8 cellular contexts compared by ENCODE assay signal in the genomic region with DNA sequence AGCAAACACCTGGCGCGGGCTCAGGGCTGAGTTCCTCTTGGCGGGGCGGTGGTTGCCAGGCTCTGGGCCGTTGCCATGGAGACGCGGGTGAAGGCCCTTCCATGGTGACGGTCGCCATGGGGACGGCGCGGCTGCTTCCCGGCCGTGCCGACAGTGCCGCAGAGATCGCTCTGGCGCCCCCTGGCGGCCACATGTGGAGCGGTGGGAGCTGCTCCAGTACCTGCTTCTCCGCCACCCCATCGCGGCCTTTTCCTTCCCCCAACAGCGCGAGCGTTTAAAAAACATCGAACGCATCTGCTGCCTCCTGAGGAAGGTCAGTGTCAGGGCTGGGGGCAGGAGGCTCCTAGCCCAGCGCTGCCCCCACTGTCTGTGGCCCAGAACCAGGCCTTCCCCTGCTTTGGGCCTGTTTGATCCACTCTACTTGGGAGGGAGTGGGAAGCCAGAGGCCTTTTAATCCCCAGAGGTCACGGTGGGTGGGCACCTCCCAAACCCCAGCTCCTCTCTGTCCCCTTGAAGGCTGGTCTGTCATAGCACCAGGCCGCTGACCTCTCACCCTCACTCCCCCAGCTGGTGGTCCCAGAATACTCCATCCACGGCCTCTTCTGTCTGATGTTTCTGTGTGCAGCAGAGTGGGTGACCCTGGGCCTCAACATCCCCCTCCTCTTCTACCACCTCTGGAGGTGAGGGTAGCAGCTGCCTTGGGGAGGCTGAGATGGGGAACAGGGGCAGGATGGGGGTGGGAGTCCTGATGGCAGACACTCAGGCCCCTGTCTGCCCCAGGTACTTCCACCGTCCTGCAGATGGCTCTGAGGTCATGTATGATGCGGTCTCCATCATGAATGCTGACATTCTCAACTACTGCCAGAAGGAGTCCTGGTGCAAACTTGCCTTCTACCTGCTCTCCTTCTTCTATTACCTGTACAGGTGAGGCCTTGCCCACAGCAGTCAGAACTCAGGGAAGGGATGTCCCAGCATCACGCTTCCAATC. TPM values are rescaled to one million over a fixed set of nuclear protein-coding genes. Genes with fewer than 3 reads are reported as not detected.
DNase-seq lines count a peak whose midpoint lies in the region; ATAC-seq and TF ChIP-seq lines count a peak whose summit lies in the region.

No MANE protein-coding gene starts in this region.

- peak overlapping the region; percentile 17 for H2AFZ ChIP-seq in mammary epithelial cell (ENCODE audit: low read depth, low read length)

- CTCF ChIA-PET in activated B cell treated with CpG ODN at 0.5 μM for 24 hours (lab: Charles Lee), result interaction anchor here (0.6 to 2.9 kb wide), 6 partner anchors 10 to 156 kb away, joined by 3 to 23 read pairs (median 3); a partner anchor contains a TSS
- CTCF ChIA-PET in mammary epithelial cell (lab: Charles Lee; ENCODE audit: low non-redundant PET), result no interaction called here

- in situ Hi-C loops in mammary epithelial cell (cut with MboI; ENCODE audit: low sequenced_read_pairs in 2 of 2), result no loop called here

- peak overlapping the region; percentile 77 for H3K27ac Mint-ChIP-seq in activated B cell treated with CpG ODN at 0.5 μM for 24 hours

- H3K9me3 ChIP-seq in mammary epithelial cell (replicated peaks; ENCODE audit: insufficient read depth, low read length), result no peaks in the 10 kb centered on the region

- H4K20me1 ChIP-seq in mammary epithelial cell (ENCODE audit: insufficient read depth, low read length), result no peaks in the 10 kb centered on the region

- H3K36me3 Mint-ChIP-seq in activated B cell treated with CpG ODN at 0.5 μM for 24 hours (ENCODE audit: low read depth), result peaks cover 13% of the 10 kb centered on the region

- no peaks in the 10 kb centered on the region for H3K36me3 ChIP-seq in mammary epithelial cell (ENCODE audit: insufficient read depth, low read length)

- BruUV-seq in mammary epithelial cell (replicated peaks; lab: Mats Ljungman, UMichigan), result no TSS peak

- DNase-seq in Ammon's horn (ENCODE audit: low spot score) (peak; percentile 100), NCI-H345 (lab: John Stamatoyannopoulos, UW) (peak; percentile 97), activated B cell treated with CpG ODN at 0.5 μM for 24 hours (peak; percentile 100), mammary epithelial cell (peak; percentile 85), islet precursor cell (peak; percentile 98)
- peak; percentile 98 for DNase-seq in stimulated activated CD4-positive, alpha-beta T cell treated with anti-CD3 and anti-CD28 coated beads, Interleukin-15, amount 100 ng/mL, for 48 hours (ENCODE audit: low read depth in 2 of 2)

- no peak overlapping the region for H3K9ac ChIP-seq in mammary epithelial cell (ENCODE audit: insufficient read depth, low read length)

- H3K27me3 Mint-ChIP-seq in activated B cell treated with CpG ODN at 0.5 μM for 24 hours, result no peaks in the 10 kb centered on the region

- no peaks in the 10 kb centered on the region for H3K9me3 Mint-ChIP-seq in activated B cell treated with CpG ODN at 0.5 μM for 24 hours

- peaks cover 15% of the 10 kb centered on the region for H3K79me2 ChIP-seq in mammary epithelial cell (ENCODE audit: insufficient read depth, low read length)

- H3K27ac ChIP-seq in mammary epithelial cell (ENCODE audit: insufficient read depth, low read depth, low read length), result no peak overlapping the region

- WGBS in mammary epithelial cell (ENCODE audit: low coverage, missing lambda C conversion rate), result 34% methylated on average over 13 of the region's 35 CpGs

- intact Hi-C loops in activated B cell treated with CpG ODN at 0.5 μM for 24 hours (cut with micrococcal nuclease) (loop anchor here (1.0 kb wide), 3 partner anchors 14 to 60 kb away; a partner anchor contains a TSS), mammary epithelial cell (cut with micrococcal nuclease) (loop anchor here (1.0 kb wide), 2 partner anchors 13 to 60 kb away; no protein-coding TSS in a partner anchor)

- ATAC-seq in GM19035 (IDR thresholded peaks at IDR 0.05; ENCODE audit: unreplicated experiment), result peak; percentile 83
- peak; percentile 79 for ATAC-seq in HG03175 (IDR thresholded peaks at IDR 0.05; ENCODE audit: unreplicated experiment)
- peak; percentile 79 for ATAC-seq in activated B cell treated with CpG ODN at 0.5 μM for 24 hours (ENCODE audit: low read depth)

- TF ChIP-seq CTCF in activated B cell treated with CpG ODN at 0.5 μM for 24 hours (IDR thresholded peaks at IDR 0.05) (peak; percentile 70), mammary epithelial cell (conservative IDR thresholded peaks at IDR 0.05 in 1 of 2, IDR thresholded peaks at IDR 0.05 in 1 of 2; ENCODE audit: extremely low read depth in 1 of 2, insufficient read depth in 1 of 2, low read depth in 1 of 2, low read length in 2 of 2) (peak; percentile 78 to 93)

- H3K4me3 ChIP-seq in mammary epithelial cell (replicated peaks in 1 of 3; ENCODE audit: insufficient read depth in 1 of 3, low read depth in 2 of 3, low read length in 3 of 3), result no peak overlapping the region

- no peaks in the 10 kb centered on the region for H3K27me3 ChIP-seq in mammary epithelial cell (ENCODE audit: insufficient read depth, low read length)

- H3K4me1 ChIP-seq in mammary epithelial cell (ENCODE audit: insufficient read depth, low read length), result peaks cover 5% of the 10 kb centered on the region

- POLR2A ChIA-PET in activated B cell treated with CpG ODN at 0.5 μM for 24 hours (lab: Charles Lee), result interaction anchor here (0.6 to 5.2 kb wide), 7 partner anchors 14 to 571 kb away, joined by 3 to 50 read pairs (median 4); a partner anchor contains a TSS

- H3K4me2 ChIP-seq in mammary epithelial cell (ENCODE audit: insufficient read depth, low read depth, low read length), result no peak overlapping the region

- H3K4me1 Mint-ChIP-seq in activated B cell treated with CpG ODN at 0.5 μM for 24 hours, result peaks cover 36% of the 10 kb centered on the region

- dilution Hi-C loops in mammary epithelial cell (cut with HindIII; ENCODE audit: low sequenced_read_pairs), result loop anchor here (5.0 kb wide), 1 partner anchor 65 kb away; no protein-coding TSS in a partner anchor

- peak overlapping the region; percentile 32 for H3K4me3 Mint-ChIP-seq in activated B cell treated with CpG ODN at 0.5 μM for 24 hours

RNA-seq across cellular contexts. Expression of a gene that starts 4.8 kb away (rescaled TPM):
- total RNA-seq in activated B cell treated with CpG ODN at 0.5 μM for 24 hours (0.93 and 1.0 TPM in 2 replicates), mammary epithelial cell (1 to 10 TPM in 1 of 2 donors, under 1 TPM in 1; 0.33 to 1.4 TPM)
- polyA plus RNA-seq in mammary epithelial cell, result 0.62 TPM
- not detected for polyA minus RNA-seq in mammary epithelial cell

RNA-seq across cellular contexts. Expression of a gene that starts 6.2 kb away (rescaled TPM):
- 53.4 and 62.6 TPM in 2 replicates for total RNA-seq in activated B cell treated with CpG ODN at 0.5 μM for 24 hours
- total RNA-seq in mammary epithelial cell, result 100 to 1,000 TPM; 103 to 125 TPM
- 176 TPM for polyA plus RNA-seq in mammary epithelial cell
- polyA minus RNA-seq in mammary epithelial cell, result 193 TPM

RNA-seq across cellular contexts. Expression of a gene that starts 8.9 kb away (rescaled TPM):
- total RNA-seq in activated B cell treated with CpG ODN at 0.5 μM for 24 hours, result not detected in 2 replicates
- under 1 TPM; 0.17 to 0.26 TPM for total RNA-seq in mammary epithelial cell
- polyA plus RNA-seq in mammary epithelial cell, result 0.06 TPM
- polyA minus RNA-seq in mammary epithelial cell, result not detected

RNA-seq across cellular contexts. Expression of a gene that starts 14.3 kb away (rescaled TPM):
- total RNA-seq in activated B cell treated with CpG ODN at 0.5 μM for 24 hours (115 and 118 TPM in 2 replicates), mammary epithelial cell (100 to 1,000 TPM in 1 of 2 donors, 10 to 100 TPM in 1; 79.5 to 169 TPM)
- polyA plus RNA-seq in mammary epithelial cell, result 227 TPM
- polyA minus RNA-seq in mammary epithelial cell, result 195 TPM

RNA-seq across cellular contexts. Expression of a gene that starts 25.3 kb away (rescaled TPM):
- 37.0 and 45.6 TPM in 2 replicates for total RNA-seq in activated B cell treated with CpG ODN at 0.5 μM for 24 hours
- total RNA-seq in mammary epithelial cell, result 10 to 100 TPM; 23.7 to 62.2 TPM
- 20.5 TPM for polyA plus RNA-seq in mammary epithelial cell
- polyA minus RNA-seq in mammary epithelial cell, result 23.7 TPM
